31 cellular contexts compared by ENCODE assay signal in genomic region chr6:147219463-147219862, GRCh38.
"Had no signal": no experiment of that assay in that cellular context is flagged by ENCODE, and none has a peak within 500 bp of the region (broad histone marks: within the 10 kb centered on the region; RNA-seq: fewer than 3 reads in every experiment).

No MANE protein-coding gene starts in this region.

- DNase-seq: cortex of kidney; effector memory CD8-positive, alpha-beta T cell; erythroblast; esophagus squamous epithelium; foreskin melanocyte; glutamatergic neuron; heart right ventricle; hippocampal formation; left cardiac atrium; left lung; mesenchymal stem cell; mucosa of descending colon; naive B cell; pancreas; stimulated activated CD4-positive, alpha-beta T cell treated with anti-CD3 and anti-CD28 coated beads, Interleukin-12 subunit alpha, Interleukin-12 subunit beta, amount 100 ng/mL, for 4 hours; stimulated activated CD4-positive, alpha-beta T cell treated with anti-CD3 and anti-CD28 coated beads, Interleukin-1b, Interleukin-23, amount 100 ng/mL, for 48 hours; stimulated activated CD4-positive, alpha-beta T cell treated with anti-CD3 and anti-CD28 coated beads, Interleukin-4, amount 100 ng/mL, for 1 hour; stimulated activated CD8-positive, alpha-beta memory T cell treated with anti-CD3 and anti-CD28 coated beads, Interleukin-4, amount 100 ng/mL, for 48 hours; stimulated activated naive CD4-positive, alpha-beta T cell; stimulated activated naive CD8-positive, alpha-beta T cell treated with anti-CD3 and anti-CD28 coated beads, Interleukin-15, amount 100 ng/mL, for 72 hours; transverse colon; upper lobe of right lung; uterus had no signal

- H3K4me3 ChIP-seq: esophagus squamous epithelium, heart right ventricle, left lung, mucosa of descending colon, neural progenitor cell, pancreas, smooth muscle cell, suprapubic skin, transverse colon, upper lobe of right lung, uterus had no signal

- H3K4me2 ChIP-seq: neural progenitor cell, smooth muscle cell had no signal

- H3K4me1 ChIP-seq: esophagus squamous epithelium, suprapubic skin, uterus had no signal

- H2AFZ ChIP-seq: neural progenitor cell had no signal

- H3K9me3 Mint-ChIP-seq: effector memory CD8-positive, alpha-beta T cell; mesothelial cell of epicardium; naive B cell; natural killer cell treated with Interleukin-12 subunit alpha and Interleukin-12 subunit beta and Interleukin-15 and Interleukin-18, amount 100 ng/mL, for 72 hours; neural progenitor cell; stimulated activated naive CD8-positive, alpha-beta T cell treated with anti-CD3 and anti-CD28 coated beads, Interleukin-15, amount 100 ng/mL, for 72 hours had no signal

- ATAC-seq: effector memory CD8-positive, alpha-beta T cell; heart right ventricle; left cardiac atrium; left lung; mucosa of descending colon; natural killer cell treated with Interleukin-12 subunit alpha and Interleukin-12 subunit beta and Interleukin-15 and Interleukin-18, amount 100 ng/mL, for 72 hours; pancreas; sciatic nerve; stimulated activated naive CD8-positive, alpha-beta T cell treated with anti-CD3 and anti-CD28 coated beads, Interleukin-15, amount 100 ng/mL, for 72 hours; upper lobe of right lung had no signal

- H3K4me3 Mint-ChIP-seq: effector memory CD8-positive, alpha-beta T cell; mesothelial cell of epicardium; naive B cell; natural killer cell treated with Interleukin-12 subunit alpha and Interleukin-12 subunit beta and Interleukin-15 and Interleukin-18, amount 100 ng/mL, for 72 hours; neural progenitor cell; stimulated activated naive CD8-positive, alpha-beta T cell treated with anti-CD3 and anti-CD28 coated beads, Interleukin-15, amount 100 ng/mL, for 72 hours had no signal

- H3K36me3 ChIP-seq: neural progenitor cell, pancreas, suprapubic skin, upper lobe of right lung, uterus had no signal

- H3K27me3 Mint-ChIP-seq: effector memory CD8-positive, alpha-beta T cell; naive B cell; natural killer cell treated with Interleukin-12 subunit alpha and Interleukin-12 subunit beta and Interleukin-15 and Interleukin-18, amount 100 ng/mL, for 72 hours; progenitor cell of endocrine pancreas; stimulated activated naive CD8-positive, alpha-beta T cell treated with anti-CD3 and anti-CD28 coated beads, Interleukin-15, amount 100 ng/mL, for 72 hours had no signal

- H3K27me3 ChIP-seq: esophagus squamous epithelium, heart right ventricle, left lung, neural progenitor cell, pancreas, suprapubic skin, transverse colon, upper lobe of right lung, uterus had no signal

- H3K9me3 ChIP-seq: esophagus squamous epithelium, heart right ventricle, left lung, mucosa of descending colon, pancreas, suprapubic skin, transverse colon, upper lobe of right lung, uterus had no signal

- H3K27ac Mint-ChIP-seq: mesothelial cell of epicardium; stimulated activated naive CD8-positive, alpha-beta T cell treated with anti-CD3 and anti-CD28 coated beads, Interleukin-15, amount 100 ng/mL, for 72 hours had no signal

- FAIRE-seq: endometrium, pancreas had no signal

- H3K27ac ChIP-seq: esophagus squamous epithelium, heart right ventricle, left lung, neural progenitor cell, pancreas, suprapubic skin, transverse colon, upper lobe of right lung, uterus had no signal

- H3K9ac ChIP-seq: neural progenitor cell had no signal
